Comparison of ENCODE assay signal across 13 cellular contexts in genomic region chr11:6992457-6993431, GRCh38. TPM values are rescaled to one million over a fixed set of nuclear protein-coding genes. Genes with fewer than 3 reads are reported as not detected.
DNase-seq lines count a peak whose midpoint lies in the region; ATAC-seq and TF ChIP-seq lines count a peak whose summit lies in the region.
"Had no signal": no experiment of that assay in that cellular context is flagged by ENCODE, and none has a peak within 500 bp of the region (broad histone marks: within the 10 kb centered on the region; RNA-seq: fewer than 3 reads in every experiment).

No MANE protein-coding gene starts in this region.

- no peak overlapping the region for H3K27ac ChIP-seq in naive thymus-derived CD4-positive, alpha-beta T cell (ENCODE audit: low read depth, low read length)
- H3K27ac ChIP-seq: parathyroid adenoma had no signal

- H3K9me3 ChIP-seq in naive thymus-derived CD4-positive, alpha-beta T cell (ENCODE audit: control insufficient read depth in 2 of 3, low read length in 3 of 3) = no peaks in the 10 kb centered on the region

- H3K9me3 Mint-ChIP-seq in osteocyte (ENCODE audit: unreplicated experiment) = no peaks in the 10 kb centered on the region
- H3K9me3 Mint-ChIP-seq in activated naive CD4-positive, alpha-beta T cell treated with anti-CD3 and anti-CD28 coated beads, Interleukin-2, amount 10 ng/mL, durations not matched to agents 7 days and 5 days = no peaks in the 10 kb centered on the region
- no peaks in the 10 kb centered on the region for H3K9me3 Mint-ChIP-seq in naive thymus-derived CD4-positive, alpha-beta T cell
- H3K9me3 Mint-ChIP-seq: activated naive CD8-positive, alpha-beta T cell treated with anti-CD3 and anti-CD28 coated beads for 36 hours had no signal

- POLR2A ChIA-PET in naive thymus-derived CD4-positive, alpha-beta T cell (lab: Charles Lee) = no interaction called here

- no peaks in the 10 kb centered on the region for H3K36me3 Mint-ChIP-seq in osteocyte (ENCODE audit: unreplicated experiment)
- no peaks in the 10 kb centered on the region for H3K36me3 Mint-ChIP-seq in activated naive CD4-positive, alpha-beta T cell treated with anti-CD3 and anti-CD28 coated beads, Interleukin-2, amount 10 ng/mL, durations not matched to agents 7 days and 5 days
- no peaks in the 10 kb centered on the region for H3K36me3 Mint-ChIP-seq in naive thymus-derived CD4-positive, alpha-beta T cell
- H3K36me3 Mint-ChIP-seq: activated naive CD8-positive, alpha-beta T cell treated with anti-CD3 and anti-CD28 coated beads for 36 hours had no signal

- peaks cover 18% of the 10 kb centered on the region for H3K4me1 Mint-ChIP-seq in osteocyte (ENCODE audit: unreplicated experiment)
- H3K4me1 Mint-ChIP-seq in activated naive CD4-positive, alpha-beta T cell treated with anti-CD3 and anti-CD28 coated beads, Interleukin-2, amount 10 ng/mL, durations not matched to agents 7 days and 5 days = no peaks in the 10 kb centered on the region
- no peaks in the 10 kb centered on the region for H3K4me1 Mint-ChIP-seq in naive thymus-derived CD4-positive, alpha-beta T cell
- H3K4me1 Mint-ChIP-seq: activated naive CD8-positive, alpha-beta T cell treated with anti-CD3 and anti-CD28 coated beads for 36 hours had no signal

- no peaks in the 10 kb centered on the region for H3K36me3 ChIP-seq in naive thymus-derived CD4-positive, alpha-beta T cell (ENCODE audit: control insufficient read depth in 2 of 3, insufficient read depth in 3 of 3, low read length in 3 of 3)

- peak overlapping the region; percentile 56 for H3K27ac Mint-ChIP-seq in osteocyte (ENCODE audit: unreplicated experiment)
- H3K27ac Mint-ChIP-seq in activated naive CD4-positive, alpha-beta T cell treated with anti-CD3 and anti-CD28 coated beads, Interleukin-2, amount 10 ng/mL, durations not matched to agents 7 days and 5 days = no peak overlapping the region
- H3K27ac Mint-ChIP-seq in naive thymus-derived CD4-positive, alpha-beta T cell = no peak overlapping the region
- H3K27ac Mint-ChIP-seq: activated CD8-positive, alpha-beta T cell treated with anti-CD3 and anti-CD28 coated beads, Interleukin-2, amount 10 ng/mL, durations not matched to agents 7 days and 5 days; activated naive CD8-positive, alpha-beta T cell treated with anti-CD3 and anti-CD28 coated beads for 36 hours had no signal

- ATAC-seq in naive thymus-derived CD4-positive, alpha-beta T cell = no peak
- no peak for ATAC-seq in HG02759 (IDR thresholded peaks at IDR 0.05; ENCODE audit: unreplicated experiment)
- ATAC-seq: activated CD8-positive, alpha-beta T cell treated with anti-CD3 and anti-CD28 coated beads, Interleukin-2, amount 10 ng/mL, durations not matched to agents 7 days and 5 days had no signal

- H3K27me3 ChIP-seq in naive thymus-derived CD4-positive, alpha-beta T cell (ENCODE audit: control insufficient read depth in 2 of 2, insufficient read depth in 2 of 2, low read length in 2 of 2) = no peaks in the 10 kb centered on the region

- DNase-seq in AG08396 (ENCODE audit: low spot score) (peak; percentile 29), LoVo (ENCODE audit: low spot score) (peak; percentile 8), epithelial cell of proximal tubule (ENCODE audit: low read depth) (peak; percentile 25), osteocyte (ENCODE audit: extremely low spot score, unreplicated experiment) (no peak), DMS114 treated with DMSO at 0.1 percent for 48 hours (lab: John Stamatoyannopoulos, UW; ENCODE audit: unreplicated experiment) (no peak)
- no peak for DNase-seq in activated naive CD4-positive, alpha-beta T cell treated with anti-CD3 and anti-CD28 coated beads, Interleukin-2, amount 10 ng/mL, durations not matched to agents 7 days and 5 days
- DNase-seq in naive thymus-derived CD4-positive, alpha-beta T cell = no peak
- DNase-seq: activated CD8-positive, alpha-beta T cell treated with anti-CD3 and anti-CD28 coated beads, Interleukin-2, amount 10 ng/mL, durations not matched to agents 7 days and 5 days; activated naive CD8-positive, alpha-beta T cell treated with anti-CD3 and anti-CD28 coated beads for 36 hours; NCI-H1417 treated with DMSO at 0.1 percent for 48 hours; NCI-H748 treated with DMSO at 0.1 percent for 48 hours had no signal

- H3K4me3 Mint-ChIP-seq in osteocyte (ENCODE audit: unreplicated experiment) = no peak overlapping the region
- H3K4me3 Mint-ChIP-seq in activated naive CD4-positive, alpha-beta T cell treated with anti-CD3 and anti-CD28 coated beads, Interleukin-2, amount 10 ng/mL, durations not matched to agents 7 days and 5 days = no peak overlapping the region
- no peak overlapping the region for H3K4me3 Mint-ChIP-seq in naive thymus-derived CD4-positive, alpha-beta T cell
- H3K4me3 Mint-ChIP-seq: activated CD8-positive, alpha-beta T cell treated with anti-CD3 and anti-CD28 coated beads, Interleukin-2, amount 10 ng/mL, durations not matched to agents 7 days and 5 days; activated naive CD8-positive, alpha-beta T cell treated with anti-CD3 and anti-CD28 coated beads for 36 hours had no signal

- TF ChIP-seq CTCF in epithelial cell of proximal tubule (conservative IDR thresholded peaks at IDR 0.05; ENCODE audit: low read depth, low read length) (no peak), osteocyte (IDR thresholded peaks at IDR 0.05) (no peak)

- H3K4me1 ChIP-seq in naive thymus-derived CD4-positive, alpha-beta T cell (ENCODE audit: control insufficient read depth in 2 of 2, insufficient read depth in 2 of 2, low read length in 2 of 2) = no peaks in the 10 kb centered on the region
- H3K4me1 ChIP-seq: parathyroid adenoma had no signal

- intact Hi-C loops in naive thymus-derived CD4-positive, alpha-beta T cell (cut with micrococcal nuclease) = no loop called here

- peaks cover 2% of the 10 kb centered on the region for H3K27me3 Mint-ChIP-seq in osteocyte (ENCODE audit: unreplicated experiment)
- peaks cover 4% of the 10 kb centered on the region for H3K27me3 Mint-ChIP-seq in activated naive CD4-positive, alpha-beta T cell treated with anti-CD3 and anti-CD28 coated beads, Interleukin-2, amount 10 ng/mL, durations not matched to agents 7 days and 5 days
- peaks cover 0 to 7% (median under 1%) of the 10 kb centered on the region in 5 donors for H3K27me3 Mint-ChIP-seq in naive thymus-derived CD4-positive, alpha-beta T cell

- CTCF ChIA-PET in activated naive CD4-positive, alpha-beta T cell treated with anti-CD3 and anti-CD28 coated beads, Interleukin-2, amount 10 ng/mL, durations not matched to agents 7 days and 5 days (lab: Charles Lee) = interaction anchor here (1.9 kb wide), 1 partner anchor 16 kb away, joined by 4 read pairs; no protein-coding TSS in a partner anchor
- CTCF ChIA-PET in naive thymus-derived CD4-positive, alpha-beta T cell (lab: Charles Lee) = no interaction called here

- H3K4me3 ChIP-seq in epithelial cell of proximal tubule (ENCODE audit: low read depth, low read length) = no peak overlapping the region
- H3K4me3 ChIP-seq in naive thymus-derived CD4-positive, alpha-beta T cell (ENCODE audit: low read length) = no peak overlapping the region

RNA-seq across cellular contexts. Expression of gene ZNF214, which starts 27.4 kb away (rescaled TPM):
- total RNA-seq in epithelial cell of proximal tubule = 1.1 and 1.5 TPM in 2 replicates
- total RNA-seq in osteocyte = 2.3 and 2.6 TPM in 2 replicates
- total RNA-seq in naive thymus-derived CD4-positive, alpha-beta T cell = not detected
- polyA plus RNA-seq in naive thymus-derived CD4-positive, alpha-beta T cell = not detected
- total RNA-seq: activated CD8-positive, alpha-beta T cell treated with anti-CD3 and anti-CD28 coated beads, Interleukin-2, amount 10 ng/mL, durations not matched to agents 7 days and 5 days; activated naive CD8-positive, alpha-beta T cell treated with anti-CD3 and anti-CD28 coated beads for 36 hours had no signal

RNA-seq across cellular contexts. Expression of gene NLRP14, which starts 27.5 kb away (rescaled TPM):
- 0.23 TPM in 1 of 2 replicates, not detected in the other for total RNA-seq in epithelial cell of proximal tubule
- total RNA-seq in osteocyte = not detected in 2 replicates
- total RNA-seq in naive thymus-derived CD4-positive, alpha-beta T cell = under 1 TPM in 2 of 5 experiments, not detected in 3; 0.17 TPM
- not detected for polyA plus RNA-seq in naive thymus-derived CD4-positive, alpha-beta T cell

Comparison
In these comparisons a context has a peak if more than half of its experiments do, and no peak if none do; other contexts are left out.
1. DNase-seq: peak in AG08396 (single experiment), LoVo (single experiment) and epithelial cell of proximal tubule (single experiment); none in osteocyte (single experiment), activated naive CD4-positive, alpha-beta T cell treated with anti-CD3 and anti-CD28 coated beads, Interleukin-2, amount 10 ng/mL, durations not matched to agents 7 days and 5 days (single experiment), naive thymus-derived CD4-positive, alpha-beta T cell (0 of 9) and DMS114 treated with DMSO at 0.1 percent for 48 hours (single experiment).